16 cellular contexts compared by ENCODE assay signal in genomic region chr11:58028687-58029411, GRCh38. TPM values are rescaled to one million over a fixed set of nuclear protein-coding genes. Genes with fewer than 3 reads are reported as not detected.
A peak's percentile ranks its signal among the peaks of the same experiment; 100 is the strongest.
DNase-seq lines count a peak whose midpoint lies in the region; ATAC-seq and TF ChIP-seq lines count a peak whose summit lies in the region.
"Had no signal": no experiment of that assay in that cellular context is flagged by ENCODE, and none has a peak within 500 bp of the region (broad histone marks: within the 10 kb centered on the region; RNA-seq: fewer than 3 reads in every experiment).

No MANE protein-coding gene starts in this region.

- no peak overlapping the region for H2BK5ac ChIP-seq in trophoblast cell (ENCODE audit: low read depth, low read length, poor library complexity)

- H3K18ac ChIP-seq in trophoblast cell (ENCODE audit: low read length): no peak overlapping the region

- H3K27me3 ChIP-seq in left ventricle myocardium inferior (ENCODE audit: low read depth): no peaks in the 10 kb centered on the region
- no peaks in the 10 kb centered on the region for H3K27me3 ChIP-seq in trophoblast cell (ENCODE audit: insufficient read depth, low read length)
- H3K27me3 ChIP-seq: vagina had no signal

- H2BK12ac ChIP-seq in trophoblast cell (ENCODE audit: low read length): no peak overlapping the region

- H3K27ac ChIP-seq in left ventricle myocardium inferior (replicated peaks) (peak overlapping the region; percentile 65), trophoblast cell (ENCODE audit: low read depth, low read length) (no peak overlapping the region)
- H3K27ac ChIP-seq: HL-60, vagina had no signal

- peaks cover 6% of the 10 kb centered on the region for H3K9me3 ChIP-seq in left ventricle myocardium inferior (replicated peaks)
- H3K9me3 ChIP-seq in trophoblast cell (ENCODE audit: insufficient read depth, low read depth, low read length): no peaks in the 10 kb centered on the region
- H3K9me3 ChIP-seq: vagina had no signal

- no peaks in the 10 kb centered on the region for H3K79me1 ChIP-seq in trophoblast cell (ENCODE audit: low read length)

- TF ChIP-seq CTCF in left ventricle myocardium inferior (IDR thresholded peaks at IDR 0.05; ENCODE audit: borderline replicate concordance): no peak

- no peak overlapping the region for H3K27ac Mint-ChIP-seq in activated naive CD8-positive, alpha-beta T cell treated with anti-CD3 and anti-CD28 coated beads for 36 hours
- H3K27ac Mint-ChIP-seq in activated CD8-positive, alpha-beta T cell treated with anti-CD3 and anti-CD28 coated beads, Interleukin-2, amount 10 ng/mL, durations not matched to agents 7 days and 5 days: no peak overlapping the region

- intact Hi-C loops in left ventricle myocardium inferior (cut with micrococcal nuclease): loop anchor here (10.0 kb wide), 1 partner anchor 156 kb away; the partner anchor contains the start of gene OR9Q2

- H3K14ac ChIP-seq in trophoblast cell (ENCODE audit: low read length): no peak overlapping the region

- H3K4me3 ChIP-seq in left ventricle myocardium inferior (no peak overlapping the region), trophoblast cell (ENCODE audit: low read depth, low read length) (no peak overlapping the region)
- H3K4me3 ChIP-seq: vagina had no signal

- H3K4me1 ChIP-seq in left ventricle myocardium inferior (peaks cover 40% of the 10 kb centered on the region), trophoblast cell (ENCODE audit: control insufficient read depth in 1 of 2, insufficient read depth in 2 of 2, low read length in 2 of 2) (no peaks in the 10 kb centered on the region)
- H3K4me1 ChIP-seq: vagina had no signal

- no peak for ATAC-seq in GM21737 (IDR thresholded peaks at IDR 0.05; ENCODE audit: unreplicated experiment)
- no peak for ATAC-seq in activated CD8-positive, alpha-beta T cell treated with anti-CD3 and anti-CD28 coated beads, Interleukin-2, amount 10 ng/mL, durations not matched to agents 7 days and 5 days

- no peak overlapping the region for H4K12ac ChIP-seq in trophoblast cell (ENCODE audit: low read depth, low read length)

- no peak overlapping the region for H2AK5ac ChIP-seq in trophoblast cell (ENCODE audit: low read length)

- no peaks in the 10 kb centered on the region for H3K4me1 Mint-ChIP-seq in activated naive CD8-positive, alpha-beta T cell treated with anti-CD3 and anti-CD28 coated beads for 36 hours
- no peaks in the 10 kb centered on the region for H3K4me1 Mint-ChIP-seq in activated CD8-positive, alpha-beta T cell treated with anti-CD3 and anti-CD28 coated beads, Interleukin-2, amount 10 ng/mL, durations not matched to agents 7 days and 5 days (ENCODE audit: low read depth)

- no peaks in the 10 kb centered on the region for H3K36me3 ChIP-seq in left ventricle myocardium inferior
- no peaks in the 10 kb centered on the region for H3K36me3 ChIP-seq in trophoblast cell (ENCODE audit: control insufficient read depth in 1 of 2, insufficient read depth in 2 of 2, low read length in 2 of 2)
- H3K36me3 ChIP-seq: vagina had no signal

- H3K4ac ChIP-seq in trophoblast cell (ENCODE audit: low read depth, low read length): no peak overlapping the region

- DNase-seq in AG20443 (ENCODE audit: low spot score) (peak; percentile 35), SKM-1 (lab: John Stamatoyannopoulos, UW; ENCODE audit: unreplicated experiment) (peak; percentile 28), left ventricle myocardium inferior (no peak), trophoblast cell (peak; percentile 51 to 65), T-helper 1 cell (no peak)
- DNase-seq in activated naive CD8-positive, alpha-beta T cell treated with anti-CD3 and anti-CD28 coated beads for 36 hours: no peak
- no peak for DNase-seq in activated CD8-positive, alpha-beta T cell treated with anti-CD3 and anti-CD28 coated beads, Interleukin-2, amount 10 ng/mL, durations not matched to agents 7 days and 5 days
- DNase-seq: activated T-cell treated with anti-CD3 and anti-CD28 coated beads for 4 hours; effector CD8-positive, alpha-beta T cell; NCI-H510A had no signal

- no peak overlapping the region for H3K4me2 ChIP-seq in trophoblast cell (ENCODE audit: low read length)

- no CpG with 5 or more reads among the region's 6 CpGs for WGBS in trophoblast cell (ENCODE audit: extremely low coverage, insufficient coverage, insufficient read length)

- no peaks in the 10 kb centered on the region for H3K27me3 Mint-ChIP-seq in activated naive CD8-positive, alpha-beta T cell treated with anti-CD3 and anti-CD28 coated beads for 36 hours
- H3K27me3 Mint-ChIP-seq in activated CD8-positive, alpha-beta T cell treated with anti-CD3 and anti-CD28 coated beads, Interleukin-2, amount 10 ng/mL, durations not matched to agents 7 days and 5 days (ENCODE audit: low read depth): no peaks in the 10 kb centered on the region

- H3K4me3 Mint-ChIP-seq in activated naive CD8-positive, alpha-beta T cell treated with anti-CD3 and anti-CD28 coated beads for 36 hours: no peak overlapping the region
- H3K4me3 Mint-ChIP-seq in activated CD8-positive, alpha-beta T cell treated with anti-CD3 and anti-CD28 coated beads, Interleukin-2, amount 10 ng/mL, durations not matched to agents 7 days and 5 days: no peak overlapping the region

- H3K79me2 ChIP-seq in trophoblast cell (ENCODE audit: control insufficient read depth, insufficient read depth, low read length, poor library complexity): no peaks in the 10 kb centered on the region

- no peaks in the 10 kb centered on the region for H3K36me3 Mint-ChIP-seq in activated naive CD8-positive, alpha-beta T cell treated with anti-CD3 and anti-CD28 coated beads for 36 hours
- H3K36me3 Mint-ChIP-seq in activated CD8-positive, alpha-beta T cell treated with anti-CD3 and anti-CD28 coated beads, Interleukin-2, amount 10 ng/mL, durations not matched to agents 7 days and 5 days (ENCODE audit: low read depth): no peaks in the 10 kb centered on the region

- no peak overlapping the region for H4K91ac ChIP-seq in trophoblast cell (ENCODE audit: low read depth, low read length)

- POLR2A ChIA-PET in activated CD8-positive, alpha-beta T cell treated with anti-CD3 and anti-CD28 coated beads, Interleukin-2, amount 10 ng/mL, durations not matched to agents 7 days and 5 days (lab: Charles Lee): no interaction called here

- H2AFZ ChIP-seq in trophoblast cell (ENCODE audit: insufficient read depth, low read length, poor library complexity): no peak overlapping the region

- H3K9ac ChIP-seq in trophoblast cell (ENCODE audit: low read length): no peak overlapping the region

- H3K9me3 Mint-ChIP-seq in activated naive CD8-positive, alpha-beta T cell treated with anti-CD3 and anti-CD28 coated beads for 36 hours: peaks cover 2% of the 10 kb centered on the region
- H3K9me3 Mint-ChIP-seq in activated CD8-positive, alpha-beta T cell treated with anti-CD3 and anti-CD28 coated beads, Interleukin-2, amount 10 ng/mL, durations not matched to agents 7 days and 5 days (ENCODE audit: insufficient read depth): no peaks in the 10 kb centered on the region

- H3K23ac ChIP-seq in trophoblast cell (ENCODE audit: low read length): no peak overlapping the region

- no peak overlapping the region for H4K8ac ChIP-seq in trophoblast cell (ENCODE audit: low read depth, low read length)

- H2BK120ac ChIP-seq in trophoblast cell (ENCODE audit: insufficient read depth, low read length, poor library complexity): no peak overlapping the region

- CTCF ChIA-PET in activated CD8-positive, alpha-beta T cell treated with anti-CD3 and anti-CD28 coated beads, Interleukin-2, amount 10 ng/mL, durations not matched to agents 7 days and 5 days (lab: Charles Lee): no interaction called here

RNA-seq across cellular contexts. Expression of gene OR6Q1, which starts 1.9 kb away (rescaled TPM):
- total RNA-seq in left ventricle myocardium inferior: not detected
- not detected in 2 replicates for polyA plus RNA-seq in trophoblast cell (2013)
- total RNA-seq in activated naive CD8-positive, alpha-beta T cell treated with anti-CD3 and anti-CD28 coated beads for 36 hours: not detected
- total RNA-seq in activated CD8-positive, alpha-beta T cell treated with anti-CD3 and anti-CD28 coated beads, Interleukin-2, amount 10 ng/mL, durations not matched to agents 7 days and 5 days: not detected
- total RNA-seq: G401, mononuclear cell, vagina had no signal
- polyA plus RNA-seq: BJ had no signal

RNA-seq across cellular contexts. Expression of gene OR9Q1, which starts 5.2 kb away (rescaled TPM):
- total RNA-seq in left ventricle myocardium inferior: not detected
- polyA plus RNA-seq in trophoblast cell (2013): not detected in 2 replicates
- total RNA-seq in activated naive CD8-positive, alpha-beta T cell treated with anti-CD3 and anti-CD28 coated beads for 36 hours: not detected
- not detected for total RNA-seq in activated CD8-positive, alpha-beta T cell treated with anti-CD3 and anti-CD28 coated beads, Interleukin-2, amount 10 ng/mL, durations not matched to agents 7 days and 5 days
- total RNA-seq: G401, mononuclear cell, vagina had no signal
- polyA plus RNA-seq: BJ had no signal

Comparison
In these comparisons a context has a peak if more than half of its experiments do, and no peak if none do; other contexts are left out.
1. DNase-seq: peak in AG20443 (single experiment), SKM-1 (single experiment) and trophoblast cell (2 of 2); none in left ventricle myocardium inferior (single experiment), activated naive CD8-positive, alpha-beta T cell treated with anti-CD3 and anti-CD28 coated beads for 36 hours (single experiment), T-helper 1 cell (0 of 5) and activated CD8-positive, alpha-beta T cell treated with anti-CD3 and anti-CD28 coated beads, Interleukin-2, amount 10 ng/mL, durations not matched to agents 7 days and 5 days (single experiment).